ENCODE assay signal across 17 cellular contexts in the genomic region with DNA sequence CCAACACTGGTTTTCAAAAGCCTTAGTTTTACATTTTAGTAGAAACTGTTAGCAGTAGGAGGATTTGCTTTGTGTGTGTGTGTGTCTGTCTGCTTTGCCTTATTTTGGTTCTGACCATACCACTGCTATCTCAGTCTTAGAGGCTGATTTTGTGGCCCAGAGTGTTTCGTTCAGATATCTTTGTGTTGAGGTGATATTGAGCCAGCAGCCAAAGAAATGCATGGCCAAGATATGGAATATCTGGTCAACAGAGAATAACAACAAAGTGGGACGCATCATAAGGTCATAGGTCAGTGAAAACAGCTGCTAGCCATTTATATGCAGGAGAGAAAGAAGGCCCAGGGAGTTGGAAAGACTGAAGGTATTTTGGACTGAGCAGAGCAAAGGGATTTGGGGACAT. TPM values are rescaled to one million over a fixed set of nuclear protein-coding genes. Genes with fewer than 3 reads are reported as not detected.
DNase-seq lines count a peak whose midpoint lies in the region; ATAC-seq, FAIRE-seq and TF ChIP-seq lines count a peak whose summit lies in the region.
"Had no signal": no experiment of that assay in that cellular context is flagged by ENCODE, and none has a peak within 500 bp of the region (broad histone marks: within the 10 kb centered on the region; RNA-seq: fewer than 3 reads in every experiment).

No MANE protein-coding gene starts in this region.

- H3K23ac ChIP-seq in H1 (ENCODE audit: insufficient read length): no peak overlapping the region

- H3K9me2 ChIP-seq in PC-9 (ENCODE audit: insufficient read depth): no peaks in the 10 kb centered on the region

- CTCF ChIA-PET in PC-9 (lab: Charles Lee): no interaction called here
- CTCF ChIA-PET in H1 (lab: Charles Lee; ENCODE audit: partially characterized antibody): interaction anchor here (1.0 to 1.1 kb wide), 2 partner anchors 31 to 248 kb away, joined by 3 to 4 read pairs; no protein-coding TSS in a partner anchor
- CTCF ChIA-PET in GM10248 (lab: Yijun Ruan, JAX): no interaction called here

- no peak overlapping the region for H3K56ac ChIP-seq in H1 (replicated peaks; ENCODE audit: insufficient read length, low read depth, low read length)

- H3K36me3 ChIP-seq in PC-9 (ENCODE audit: low read depth) (no peaks in the 10 kb centered on the region), H1 (ENCODE audit: control insufficient read depth in 2 of 4, insufficient read depth in 4 of 4, low read length in 3 of 4) (no peaks in the 10 kb centered on the region), keratinocyte (ENCODE audit: control insufficient read depth in 2 of 2, extremely low read depth in 1 of 2, insufficient read depth in 2 of 2, low read length in 2 of 2) (peaks cover 0 to 3% of the 10 kb centered on the region in 2 experiments), smooth muscle cell (ENCODE audit: low read depth) (no peaks in the 10 kb centered on the region)
- H3K36me3 ChIP-seq: right lobe of liver had no signal

- POLR2A ChIA-PET in PC-9 (lab: Charles Lee; ENCODE audit: unreplicated experiment) (no interaction called here), H1 (lab: Charles Lee; ENCODE audit: partially characterized antibody) (no interaction called here), GM10248 (lab: Yijun Ruan, JAX) (no interaction called here)

- no peaks in the 10 kb centered on the region for H3K9me3 ChIP-seq in PC-9 (ENCODE audit: insufficient read depth, low read depth)
- H3K9me3 ChIP-seq in H1 (ENCODE audit: insufficient read depth in 2 of 2, low read depth in 1 of 2, low read length in 1 of 2): no peaks in the 10 kb centered on the region
- H3K9me3 ChIP-seq in keratinocyte (ENCODE audit: control insufficient read depth, low read depth, low read length): no peaks in the 10 kb centered on the region
- H3K9me3 ChIP-seq in smooth muscle cell (replicated peaks; ENCODE audit: low read depth): no peaks in the 10 kb centered on the region
- H3K9me3 ChIP-seq: right lobe of liver had no signal

- H3K27me3 ChIP-seq in PC-9 (ENCODE audit: insufficient read depth, low read depth) (no peaks in the 10 kb centered on the region), H1 (replicated peaks in 1 of 4; ENCODE audit: control insufficient read depth in 3 of 4, extremely low read depth in 1 of 4, insufficient read depth in 3 of 4, low read length in 3 of 4) (no peaks in the 10 kb centered on the region), keratinocyte (ENCODE audit: control insufficient read depth, extremely low read depth, insufficient read depth, low read length) (no peaks in the 10 kb centered on the region), smooth muscle cell (ENCODE audit: low read depth) (no peaks in the 10 kb centered on the region)
- H3K27me3 ChIP-seq: right lobe of liver had no signal

- no peaks in the 10 kb centered on the region for H4K20me1 ChIP-seq in PC-9 (ENCODE audit: insufficient read depth)
- no peaks in the 10 kb centered on the region for H4K20me1 ChIP-seq in H1 (replicated peaks in 1 of 2; ENCODE audit: control insufficient read depth in 1 of 2, insufficient read depth in 2 of 2, low read length in 2 of 2)
- H4K20me1 ChIP-seq in keratinocyte (ENCODE audit: control insufficient read depth, extremely low read depth, insufficient read depth, low read length): no peaks in the 10 kb centered on the region
- H4K20me1 ChIP-seq in smooth muscle cell (ENCODE audit: low read depth): no peaks in the 10 kb centered on the region

- H3K27ac ChIP-seq in PC-9 (0 out of 2 replicates have a peak overlapping the region, but pooled peaks have one; percentile 9), H1 (ENCODE audit: low read depth, low read length) (no peak overlapping the region), keratinocyte (ENCODE audit: control insufficient read depth, insufficient read depth, low read length) (peak overlapping the region; percentile 99), smooth muscle cell (ENCODE audit: low read depth) (peak overlapping the region; percentile 93)
- H3K27ac ChIP-seq: right lobe of liver had no signal

- H2BK120ac ChIP-seq in H1 (replicated peaks; ENCODE audit: low read depth, low read length): no peak overlapping the region

- H3K9me1 ChIP-seq in keratinocyte (ENCODE audit: control insufficient read depth, extremely low read depth, insufficient read depth, low read length): no peaks in the 10 kb centered on the region

- H3K4me1 ChIP-seq in PC-9 (replicated peaks; ENCODE audit: insufficient read depth) (peaks cover 38% of the 10 kb centered on the region), H1 (replicated peaks in 1 of 4; ENCODE audit: control insufficient read depth in 3 of 4, insufficient read depth in 4 of 4, low read length in 3 of 4) (peaks cover 2 to 24% (median 13%) of the 10 kb centered on the region in 4 experiments; a peak in 5 of 7 replicates), keratinocyte (ENCODE audit: control insufficient read depth, extremely low read depth, insufficient read depth, low read length) (peaks cover 44% of the 10 kb centered on the region), smooth muscle cell (ENCODE audit: low read depth) (peaks cover 27% of the 10 kb centered on the region)
- H3K4me1 ChIP-seq: right lobe of liver had no signal

- no peak overlapping the region for H4K5ac ChIP-seq in H1 (ENCODE audit: insufficient read length, low read depth, low read length)

- no peak overlapping the region for H2AK5ac ChIP-seq in H1 (ENCODE audit: low read depth, low read length)

- no peak for TF ChIP-seq POLR2A in H1 (IDR thresholded peaks at IDR 0.05; ENCODE audit: control extremely low read depth in 1 of 2, low read depth in 2 of 2, low read length in 2 of 2)

- DNase-seq in PC-9 (no peak), H1 (ENCODE audit: low read depth in 1 of 2, low spot score in 2 of 2) (no peak), keratinocyte (ENCODE audit: low read depth, low spot score) (no peak), smooth muscle cell (lab: John Stamatoyannopoulos, UW; ENCODE audit: unreplicated experiment) (no peak), NCI-H1105 (lab: John Stamatoyannopoulos, UW) (no peak), GM10248 (ENCODE audit: extremely low spot score) (no peak), NCI-H345 (lab: John Stamatoyannopoulos, UW) (no peak)
- DNase-seq: activated CD4-positive, alpha-beta T cell treated with anti-CD3 and anti-CD28 coated beads, Interleukin-2, amount 50 U/mL, for 1 hour; activated naive CD4-positive, alpha-beta T cell treated with Interleukin-2 at 50 U/mL for 16 hours; cortex of kidney; erythroblast; NCI-H1092; right lobe of liver; stimulated activated CD4-positive, alpha-beta T cell treated with anti-CD3 and anti-CD28 coated beads, Interleukin-2, amount 100 ng/mL, for 24 hours had no signal

- no peak overlapping the region for H2BK12ac ChIP-seq in H1 (ENCODE audit: low read depth, low read length)

- no TSS peak for BruUV-seq in PC-9 (replicated peaks; lab: Mats Ljungman, UMichigan)

- dilution Hi-C loops in keratinocyte (cut with MboI; ENCODE audit: extremely low pct_ligation_motif_present, low sequenced_read_pairs): no loop called here

- TF ChIP-seq RAD21 in H1 (IDR thresholded peaks at IDR 0.05 in 1 of 2, conservative IDR thresholded peaks at IDR 0.05 in 1 of 2; ENCODE audit: low read depth in 2 of 2, low read length in 2 of 2): no peak

- 0 out of 2 replicates have a peak overlapping the region, but pooled peaks have one; percentile 11 for H2BK20ac ChIP-seq in H1 (ENCODE audit: low read length)

- no peak for TF ChIP-seq EP300 in H1 (IDR thresholded peaks at IDR 0.05; ENCODE audit: borderline replicate concordance in 1 of 2, low read depth in 2 of 2, low read length in 2 of 2)

- H4K8ac ChIP-seq in H1 (ENCODE audit: extremely low read depth, insufficient read depth, low read length): no peak overlapping the region

- 85% methylated on average over 2 of the region's 2 CpGs; no CpG with 5 or more reads in 1 of the 2 experiments for WGBS in H1 (ENCODE audit: extremely low coverage in 1 of 2, insufficient coverage in 1 of 2, insufficient read length in 1 of 2, insufficient replicate concordance in 2 of 2, low coverage in 1 of 2, low lambda C conversion rate in 2 of 2, missing lambda C conversion rate in 1 of 2), 2 experiments
- 25% methylated on average over 2 of the region's 2 CpGs for WGBS in smooth muscle cell (ENCODE audit: low lambda C conversion rate)

- H3K23me2 ChIP-seq in H1 (ENCODE audit: low read depth, low read length): no peaks in the 10 kb centered on the region

- peak overlapping the region; percentile 78 for H3K4me2 ChIP-seq in PC-9
- H3K4me2 ChIP-seq in H1 (ENCODE audit: insufficient read depth in 1 of 2, low read depth in 2 of 2, low read length in 2 of 2): 0 out of 4 replicates have a peak overlapping the region, but pooled peaks of 1 of the 2 experiments have one; percentile 2
- H3K4me2 ChIP-seq in keratinocyte (ENCODE audit: control insufficient read depth, extremely low read depth, insufficient read depth, low read depth, low read length): peak overlapping the region; percentile 98
- H3K4me2 ChIP-seq in smooth muscle cell: peak overlapping the region; percentile 66

- H4K91ac ChIP-seq in H1 (replicated peaks; ENCODE audit: insufficient read length, low read length): no peak overlapping the region

- intact Hi-C loops in PC-9 (cut with micrococcal nuclease; ENCODE audit: unreplicated experiment): loop anchor here (10.0 kb wide), 1 partner anchor 208 kb away; no protein-coding TSS in a partner anchor

- no peak for FAIRE-seq in H1 (lab: Jason Lieb, UNC)
- FAIRE-seq in keratinocyte (lab: Jason Lieb, UNC): no peak
- FAIRE-seq: TTC549 had no signal

- H3K4me3 ChIP-seq in PC-9 (no peak overlapping the region), H1 (ENCODE audit: extremely low read depth in 1 of 4, insufficient read depth in 2 of 4, low read depth in 3 of 4, low read length in 4 of 4) (no peak overlapping the region), keratinocyte (ENCODE audit: control insufficient read depth in 2 of 3, extremely low read depth in 1 of 3, insufficient read depth in 2 of 3, low read depth in 1 of 3, low read length in 3 of 3) (peak overlapping the region; percentile 59 to 97 (median 90)), smooth muscle cell (peak overlapping the region; percentile 36)
- H3K4me3 ChIP-seq: right lobe of liver had no signal

- H3K79me1 ChIP-seq in H1 (ENCODE audit: low read depth, low read length): 0 out of 2 replicates have a peak, but pooled peaks cover 4% of the 10 kb centered on the region

- H3K9ac ChIP-seq in H1 (replicated peaks in 1 of 4; ENCODE audit: extremely low read depth in 1 of 4, low read depth in 3 of 4, low read length in 3 of 4) (no peak overlapping the region), keratinocyte (ENCODE audit: control insufficient read depth, extremely low read depth, insufficient read depth, low read length) (peak overlapping the region; percentile 99), smooth muscle cell (ENCODE audit: low read depth) (peak overlapping the region; percentile 66)

- H2AFZ ChIP-seq in PC-9: no peak overlapping the region
- H2AFZ ChIP-seq in H1 (ENCODE audit: low read length): no peak overlapping the region
- no peak overlapping the region for H2AFZ ChIP-seq in keratinocyte (ENCODE audit: control insufficient read depth, low read length)
- no peak overlapping the region for H2AFZ ChIP-seq in smooth muscle cell (ENCODE audit: low read depth)

- TF ChIP-seq CTCF in PC-9 (conservative IDR thresholded peaks at IDR 0.05): no peak
- no peak for TF ChIP-seq CTCF in H1 (IDR thresholded peaks at IDR 0.05; ENCODE audit: control extremely low read depth in 1 of 3, insufficient read depth in 1 of 3, low read depth in 1 of 3, low read length in 3 of 3)
- no peak for TF ChIP-seq CTCF in keratinocyte (optimal IDR thresholded peaks at IDR 0.05 in 1 of 3, IDR thresholded peaks at IDR 0.05 in 1 of 3, conservative IDR thresholded peaks at IDR 0.05 in 1 of 3; ENCODE audit: extremely low read depth in 1 of 3, insufficient read depth in 2 of 3, low read length in 3 of 3)
- TF ChIP-seq CTCF in smooth muscle cell (IDR thresholded peaks at IDR 0.05; ENCODE audit: borderline replicate concordance, insufficient read depth, poor library complexity, severe bottlenecking): no peak
- TF ChIP-seq CTCF in GM10248 (IDR thresholded peaks at IDR 0.05; ENCODE audit: control extremely low read depth, extremely low read depth, low read depth, missing control alignments): no peak

- ATAC-seq in HG02759 (IDR thresholded peaks at IDR 0.05; ENCODE audit: unreplicated experiment): no peak
- ATAC-seq: PC-3, right lobe of liver had no signal

- H2BK5ac ChIP-seq in H1 (ENCODE audit: low read depth, low read length): no peak overlapping the region

- H3K79me2 ChIP-seq in PC-9 (ENCODE audit: low read depth): no peaks in the 10 kb centered on the region
- 0 out of 4 replicates have a peak, but pooled peaks cover 0 to 2% of the 10 kb centered on the region in 2 experiments for H3K79me2 ChIP-seq in H1 (ENCODE audit: control insufficient read depth in 1 of 2, insufficient read depth in 2 of 2, low read length in 2 of 2)
- peaks cover 37% of the 10 kb centered on the region for H3K79me2 ChIP-seq in keratinocyte (ENCODE audit: control insufficient read depth, insufficient read depth, low read length)
- H3K79me2 ChIP-seq in smooth muscle cell (ENCODE audit: low read depth): peaks cover 12% of the 10 kb centered on the region

- H3K18ac ChIP-seq in H1 (ENCODE audit: extremely low read depth, low read length): no peak overlapping the region

- 0 out of 2 replicates have a peak overlapping the region, but pooled peaks have one; percentile 1 for H2BK15ac ChIP-seq in H1 (ENCODE audit: low read length)

- H3K4ac ChIP-seq in H1 (replicated peaks; ENCODE audit: insufficient read length, low read depth, low read length): no peak overlapping the region

- no peak overlapping the region for H3K14ac ChIP-seq in H1 (ENCODE audit: insufficient read length)

- peaks cover 8% of the 10 kb centered on the region; the same call in 1 of the 2 replicates for H3F3A ChIP-seq in PC-9 (ENCODE audit: insufficient read depth, low read depth)
- H3F3A ChIP-seq in smooth muscle cell (ENCODE audit: low read depth): peaks cover 11% of the 10 kb centered on the region

RNA-seq across cellular contexts. Expression of a gene that starts 47.7 kb away (rescaled TPM):
- total RNA-seq in PC-9 (2021) (26.2 and 41.1 TPM in 2 replicates), smooth muscle cell (52.3 and 68.8 TPM in 2 replicates)
- 13.6 and 15.6 TPM in 2 replicates for total RNA-seq in H1 (2021; fragmentation: NEBNext Ultra II Directional; extraction: Animal tissue kit (Norgen Biotek cat#: 25700))
- polyA plus RNA-seq in H1 (2011; rRNA removed) (3.7 and 4.5 TPM in 2 replicates), keratinocyte (8.0 to 12.6 TPM (median 10.4 TPM) in 3 replicates), smooth muscle cell (43.3 and 69.4 TPM in 2 replicates)
- 2.7 TPM for polyA plus RNA-seq in H1 (2011; cell fraction: cytosol; rRNA removed)
- 10.3 TPM for polyA plus RNA-seq in H1 (2011; cell fraction: nucleus; rRNA removed)
- 9.4 to 11.3 TPM (median 10.3 TPM) in 4 replicates for polyA plus RNA-seq in H1 (2012, experiment 1 of 2)
- polyA plus RNA-seq in H1 (2012, experiment 2 of 2): 0.55 TPM
- 9.1 TPM for polyA plus RNA-seq in H1 (2013, experiment 1 of 2)
- polyA plus RNA-seq in H1 (2013, experiment 2 of 2): 9.0 TPM
- polyA minus RNA-seq in H1 (2011; rRNA and poly(A)+ RNA removed): 10.3 and 12.9 TPM in 2 replicates
- polyA minus RNA-seq in H1 (2011; cell fraction: cytosol; rRNA and poly(A)+ RNA removed): 6.1 TPM
- polyA minus RNA-seq in H1 (2011; cell fraction: nucleus; rRNA and poly(A)+ RNA removed): 26.3 TPM
- 23.1 TPM for polyA plus RNA-seq in keratinocyte (2011; ENCODE audit: low read depth)
- polyA plus RNA-seq in keratinocyte (2011; cell fraction: cytosol; rRNA removed): 7.7 and 9.0 TPM in 2 replicates
- polyA plus RNA-seq in keratinocyte (2011; cell fraction: nucleus; rRNA removed): 50.6 and 52.0 TPM in 2 replicates
- polyA plus RNA-seq in keratinocyte (2012; ENCODE audit: low replicate concordance): 11.9 and 14.5 TPM in 2 replicates
- polyA minus RNA-seq in keratinocyte: 18.5 to 31.6 TPM (median 27.2 TPM) in 3 replicates
- 9.4 TPM for polyA minus RNA-seq in keratinocyte (2011; cell fraction: cytosol; rRNA and poly(A)+ RNA removed)
- polyA minus RNA-seq in keratinocyte (2011; cell fraction: nucleus; rRNA and poly(A)+ RNA removed): 25.2 and 61.7 TPM in 2 replicates

Comparison
In these comparisons a context has a peak if more than half of its experiments do, and no peak if none do; other contexts are left out.
1. H3K4me3 ChIP-seq: peak in keratinocyte (3 of 3) and smooth muscle cell (single experiment); none in PC-9 (single experiment) and H1 (0 of 4).
2. H3K9ac ChIP-seq: peak in keratinocyte (single experiment) and smooth muscle cell (single experiment); none in H1 (0 of 4).